23 cellular contexts compared by ENCODE assay signal in the genomic region with DNA sequence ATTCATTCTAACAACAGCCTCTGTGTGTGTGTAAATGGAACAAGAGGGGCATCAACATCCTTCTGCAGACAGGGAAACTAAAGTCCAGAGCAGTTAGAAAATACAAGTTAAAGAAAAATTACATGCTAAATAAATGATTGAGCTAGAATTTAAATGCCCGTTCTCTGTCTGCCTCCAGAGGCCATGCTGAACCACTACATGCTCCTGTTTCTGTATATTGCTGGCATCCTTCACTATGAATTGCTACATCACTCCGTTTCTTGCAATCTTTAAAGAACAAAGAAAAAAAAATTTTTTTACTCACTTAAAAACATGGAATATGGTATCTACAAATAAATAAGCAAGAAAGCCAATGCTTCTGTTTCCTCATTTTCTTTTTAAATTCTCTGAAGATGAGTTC. TPM values are rescaled to one million over a fixed set of nuclear protein-coding genes. Genes with fewer than 3 reads are reported as not detected.
DNase-seq lines count a peak whose midpoint lies in the region; ATAC-seq, FAIRE-seq and TF ChIP-seq lines count a peak whose summit lies in the region.
"Had no signal": no experiment of that assay in that cellular context is flagged by ENCODE, and none has a peak within 500 bp of the region (broad histone marks: within the 10 kb centered on the region; RNA-seq: fewer than 3 reads in every experiment).

No MANE protein-coding gene starts in this region.

- TF ChIP-seq POLR2A in HepG2 (IDR thresholded peaks at IDR 0.05; ENCODE audit: insufficient read depth in 1 of 2, low read depth in 2 of 2, low read length in 2 of 2) (no peak), right lobe of liver (IDR thresholded peaks at IDR 0.05) (no peak)

- no peaks in the 10 kb centered on the region for H3K9me3 ChIP-seq in HepG2 (ENCODE audit: low read length)
- no peaks in the 10 kb centered on the region for H3K9me3 ChIP-seq in right lobe of liver
- H3K9me3 ChIP-seq in PC-3 (ENCODE audit: low read length) = no peaks in the 10 kb centered on the region
- H3K9me3 ChIP-seq: Caco-2, HAP-1, upper lobe of left lung had no signal

- H2AFZ ChIP-seq in HepG2 (ENCODE audit: low read length) (no peak overlapping the region), PC-3 (ENCODE audit: low read length) (no peak overlapping the region)

- BruUV-seq in HepG2 (replicated peaks; lab: Mats Ljungman, UMichigan) (no TSS peak), PC-3 (replicated peaks; lab: Mats Ljungman, UMichigan) (no TSS peak)

- no peak overlapping the region for H3K9ac ChIP-seq in HepG2 (ENCODE audit: insufficient read depth, low read depth, low read length)
- no peak overlapping the region for H3K9ac ChIP-seq in PC-3 (ENCODE audit: low read length)

- WGBS in HepG2 (ENCODE audit: low lambda C conversion rate) = 38% methylated on average over 2 of the region's 2 CpGs
- WGBS in right lobe of liver (ENCODE audit: insufficient coverage, low coverage, low lambda C conversion rate, missing lambda C conversion rate) = 80% methylated on average over 2 of the region's 2 CpGs

- DNase-seq in HepG2 (ENCODE audit: low spot score) (no peak), right lobe of liver (no peak), PC-3 (no peak), fibroblast of gingiva (ENCODE audit: low read depth) (peak; percentile 60), SKM-1 treated with dmso at 0.1 percent for 144 hours (lab: John Stamatoyannopoulos, UW; ENCODE audit: unreplicated experiment) (no peak), NCI-H748 treated with DMSO at 0.1 percent for 48 hours (lab: John Stamatoyannopoulos, UW) (no peak), NCI-H2081 (lab: John Stamatoyannopoulos, UW) (no peak)
- DNase-seq in activated CD4-positive, alpha-beta T cell treated with anti-CD3 and anti-CD28 coated beads, Interleukin-2, amount 50 U/mL, for 1 hour = no peak
- DNase-seq: activated CD4-positive, alpha-beta T cell treated with anti-CD3 and anti-CD28 coated beads for 4 hours; activated CD8-positive, alpha-beta memory T cell treated with anti-CD3 and anti-CD28 coated beads, Interleukin-2, amount 50 U/mL, for 48 hours; Caco-2; cortex of kidney; EL; midbrain; MV-4-11; NCI-H2029 treated with DMSO at 0.1 percent for 48 hours; NCI-H524 treated with DMSO at 0.1 percent for 48 hours; stimulated activated naive CD4-positive, alpha-beta T cell treated with Interleukin-2 at 50 U/mL for 16 hours; upper lobe of left lung had no signal

- H4K20me1 ChIP-seq in HepG2 (ENCODE audit: insufficient read depth, low read length) (no peaks in the 10 kb centered on the region), PC-3 (ENCODE audit: low read length) (no peaks in the 10 kb centered on the region)

- no peak overlapping the region for H3K27ac ChIP-seq in HepG2 (ENCODE audit: extremely low read length, insufficient read depth, low read length)
- H3K27ac ChIP-seq in right lobe of liver = no peak overlapping the region
- no peak overlapping the region for H3K27ac ChIP-seq in PC-3 (ENCODE audit: low read length)
- H3K27ac ChIP-seq: upper lobe of left lung had no signal

- in situ Hi-C loops in HepG2 (cut with HindIII; ENCODE audit: extremely low pct_ligation_motif_present, low pct_unique_long_range_greater_than_20kb) = no loop called here

- POLR2A ChIA-PET in HepG2 (lab: Yijun Ruan, JAX) = no interaction called here
- POLR2A ChIA-PET in PC-3 (lab: Charles Lee; ENCODE audit: unreplicated experiment) = no interaction called here

- ATAC-seq in HepG2 = no peak
- no peak for ATAC-seq in right lobe of liver
- no peak for ATAC-seq in PC-3

- no peak for FAIRE-seq in HepG2 (lab: Jason Lieb, UNC)
- FAIRE-seq: astrocyte had no signal

- no peak for TF ChIP-seq CTCF in HepG2 (CRISPR knock-in tag; IDR thresholded peaks at IDR 0.05)
- no peak for TF ChIP-seq CTCF in right lobe of liver (IDR thresholded peaks at IDR 0.05)
- TF ChIP-seq CTCF in PC-3 (conservative IDR thresholded peaks at IDR 0.05; ENCODE audit: low read depth, low read length) = peak; percentile 41; the same call in 1 of the 2 replicates

- H3K4me1 ChIP-seq in HepG2 (ENCODE audit: insufficient read depth, low read length) = peaks cover 15% of the 10 kb centered on the region
- H3K4me1 ChIP-seq in right lobe of liver = no peaks in the 10 kb centered on the region
- H3K4me1 ChIP-seq in PC-3 (ENCODE audit: insufficient read depth, low read length) = no peaks in the 10 kb centered on the region
- H3K4me1 ChIP-seq: upper lobe of left lung had no signal

- no peak overlapping the region for H3K4me3 ChIP-seq in HepG2 (replicated peaks in 1 of 3; ENCODE audit: insufficient read depth in 1 of 3, low read depth in 2 of 3, low read length in 3 of 3)
- no peak overlapping the region for H3K4me3 ChIP-seq in right lobe of liver
- no peak overlapping the region for H3K4me3 ChIP-seq in PC-3 (ENCODE audit: low read length)
- H3K4me3 ChIP-seq: HAP-1, upper lobe of left lung had no signal

- intact Hi-C loops in HepG2 (cut with micrococcal nuclease; ENCODE audit: unreplicated experiment) = no loop called here
- intact Hi-C loops in right lobe of liver (cut with DNase I) = loop anchor here in 1 of 2 donors (10.0 kb wide), 1 partner anchor 183 kb away; no protein-coding TSS in a partner anchor
- intact Hi-C loops in PC-3 (cut with micrococcal nuclease) = loop anchor here (2.0 kb wide), 1 partner anchor 29 kb away; no protein-coding TSS in a partner anchor

- no peak for TF ChIP-seq EP300 in HepG2 (IDR thresholded peaks at IDR 0.05; ENCODE audit: low read depth in 2 of 2, low read length in 2 of 2)
- TF ChIP-seq EP300 in HepG2 (CRISPR knock-in tag; IDR thresholded peaks at IDR 0.05; ENCODE audit: borderline replicate concordance) = no peak

- no peaks in the 10 kb centered on the region for H3F3A ChIP-seq in PC-3 (ENCODE audit: low read length, unreplicated experiment)

- CTCF ChIA-PET in HepG2 (lab: Yijun Ruan, JAX; ENCODE audit: low intra/inter-chr PET ratio, low total read pairs) = no interaction called here
- CTCF ChIA-PET in PC-3 (lab: Charles Lee) = interaction anchor here (0.6 kb wide), 2 partner anchors 174 to 196 kb away, joined by 4 read pairs; no protein-coding TSS in a partner anchor

- no peaks in the 10 kb centered on the region for H3K79me2 ChIP-seq in HepG2 (ENCODE audit: insufficient read depth, low read length)
- H3K79me2 ChIP-seq in PC-3 (ENCODE audit: low read length) = no peaks in the 10 kb centered on the region

- no peaks in the 10 kb centered on the region for H3K9me2 ChIP-seq in PC-3 (replicated peaks; ENCODE audit: low read length)

- H3K27me3 ChIP-seq in HepG2 (ENCODE audit: control insufficient read depth in 1 of 2, insufficient read depth in 2 of 2, low read length in 2 of 2) (peaks cover 0 to 11% of the 10 kb centered on the region in 2 experiments; a peak in 3 of 5 replicates), right lobe of liver (no peaks in the 10 kb centered on the region), PC-3 (ENCODE audit: low read length) (no peaks in the 10 kb centered on the region)
- H3K27me3 ChIP-seq: upper lobe of left lung had no signal

- no peaks in the 10 kb centered on the region for H3K36me3 ChIP-seq in HepG2 (replicated peaks in 1 of 2; ENCODE audit: control insufficient read depth in 1 of 2, insufficient read depth in 2 of 2, low read length in 2 of 2)
- no peaks in the 10 kb centered on the region for H3K36me3 ChIP-seq in right lobe of liver
- no peaks in the 10 kb centered on the region for H3K36me3 ChIP-seq in PC-3 (ENCODE audit: low read depth, low read length)
- H3K36me3 ChIP-seq: HAP-1, upper lobe of left lung had no signal

- H3K4me2 ChIP-seq in HepG2 (ENCODE audit: low read depth, low read length) (no peak overlapping the region), PC-3 (ENCODE audit: low read length) (no peak overlapping the region)

- no peak for TF ChIP-seq RAD21 in HepG2 (CRISPR knock-in tag; IDR thresholded peaks at IDR 0.05)

TF ChIP-seq in HepG2, 621 proteins besides CTCF, POLR2A, EP300 and RAD21:
- TF ChIP-seq STAG1 (CRISPR knock-in tag; IDR thresholded peaks at IDR 0.05) = peak; percentile 18; the same call in 1 of the 2 replicates
- TF ChIP-seq JUND (CRISPR knock-in tag; IDR thresholded peaks at IDR 0.05) = no peak
TF ChIP-seq in HepG2: peak in this region for 1.

RNA-seq across cellular contexts. Expression of a gene that starts 47.9 kb away (rescaled TPM):
- total RNA-seq in HepG2 (2016; rRNA removed; fragmentation: Illumina TruSeq; extraction: Trizol) (not detected in 2 replicates), right lobe of liver (under 1 TPM in 4 of 6 experiments, not detected in 2; 0.10 to 0.35 (median 0.11) TPM), PC-3 (2014; rRNA removed) (not detected in 2 replicates)
- not detected in 2 replicates for total RNA-seq in HepG2 (2016; cell fraction: cytosol; rRNA removed; fragmentation: Illumina TruSeq; extraction: Trizol; ENCODE audit: low read depth)
- total RNA-seq in HepG2 (2016; cell fraction: insoluble cytoplasmic fraction; rRNA removed; fragmentation: Illumina TruSeq; extraction: Trizol) = not detected in 2 replicates
- total RNA-seq in HepG2 (2016; cell fraction: membrane; rRNA removed; fragmentation: Illumina TruSeq; extraction: Trizol) = not detected in 2 replicates
- not detected in 2 replicates for total RNA-seq in HepG2 (2016; cell fraction: nucleus; rRNA removed; fragmentation: Illumina TruSeq; extraction: Trizol)
- polyA plus RNA-seq in HepG2 (2011; rRNA removed) = not detected in 2 replicates
- 0.01 TPM in 1 of 2 replicates, not detected in the other for polyA plus RNA-seq in HepG2 (2011; cell fraction: cytosol; rRNA removed)
- 0.03 TPM in 1 of 2 replicates, not detected in the other for polyA plus RNA-seq in HepG2 (2011; cell fraction: nucleus; rRNA removed)
- not detected in 2 replicates for polyA plus RNA-seq in HepG2 (2012)
- polyA plus RNA-seq in HepG2 (2016; cell fraction: cytosol; fragmentation: Illumina TruSeq; extraction: Trizol; ENCODE audit: low read depth) = not detected in 2 replicates
- polyA plus RNA-seq in HepG2 (2016; cell fraction: insoluble cytoplasmic fraction; fragmentation: Illumina TruSeq; extraction: Trizol; ENCODE audit: low read depth) = not detected in 2 replicates
- polyA plus RNA-seq in HepG2 (2016; cell fraction: membrane; fragmentation: Illumina TruSeq; extraction: Trizol; ENCODE audit: low read depth) = not detected in 2 replicates
- not detected in 2 replicates for polyA plus RNA-seq in HepG2 (2016; cell fraction: nucleus; fragmentation: Illumina TruSeq; extraction: Trizol; ENCODE audit: insufficient read depth, low read depth)
- not detected in 2 replicates for polyA minus RNA-seq in HepG2 (2011; rRNA and poly(A)+ RNA removed; ENCODE audit: low replicate concordance)
- not detected in 2 replicates for polyA minus RNA-seq in HepG2 (2011; cell fraction: cytosol; rRNA and poly(A)+ RNA removed)
- polyA minus RNA-seq in HepG2 (2011; cell fraction: nucleus; rRNA and poly(A)+ RNA removed) = 0.25 TPM in 1 of 2 replicates, not detected in the other
- total RNA-seq: Caco-2, glomerular endothelial cell had no signal
- polyA plus RNA-seq: IgD-negative memory B cell had no signal
